In genomic region chr1:154328318-154329151, GRCh38 we compare ENCODE assay signal across 8 cellular contexts. TPM values are rescaled to one million over a fixed set of nuclear protein-coding genes. Genes with fewer than 3 reads are reported as not detected.
DNase-seq lines count a peak whose midpoint lies in the region; ATAC-seq and TF ChIP-seq lines count a peak whose summit lies in the region.

No MANE protein-coding gene starts in this region.

- peak overlapping the region; percentile 32 for H3K4me3 ChIP-seq in kidney epithelial cell (ENCODE audit: low read depth, low read length)

- peaks cover 1% of the 10 kb centered on the region for H3K36me3 ChIP-seq in kidney epithelial cell (ENCODE audit: control insufficient read depth, insufficient read depth, low read length)

- DNase-seq in NK-92 treated with Interleukin-12 subunit alpha and Interleukin-12 subunit beta, amount 100 ng/mL, for 24 hours (lab: John Stamatoyannopoulos, UW) = peak; percentile 58
- no peak for DNase-seq in NK-92 (lab: John Stamatoyannopoulos, UW; ENCODE audit: unreplicated experiment)
- peak; percentile 46 to 47 for DNase-seq in NCI-H1930 (lab: John Stamatoyannopoulos, UW)
- DNase-seq in activated CD4-positive, alpha-beta T cell treated with anti-CD3 and anti-CD28 coated beads for 4 hours = peak; percentile 88 to 91
- DNase-seq in cerebellum (ENCODE audit: low spot score) = peak; percentile 91
- DNase-seq in kidney epithelial cell (ENCODE audit: low read depth) = no peak
- peak; percentile 61 to 81 for DNase-seq in stimulated activated CD4-positive, alpha-beta T cell treated with anti-CD3 and anti-CD28 coated beads, Interleukin-15, amount 100 ng/mL, for 48 hours (ENCODE audit: low read depth in 2 of 2)

- peaks cover 1% of the 10 kb centered on the region for H3K27me3 ChIP-seq in kidney epithelial cell (ENCODE audit: control insufficient read depth, insufficient read depth, low read length)

- no peak for ATAC-seq in HG03108 (IDR thresholded peaks at IDR 0.05; ENCODE audit: unreplicated experiment)

- no peak for TF ChIP-seq CTCF in kidney epithelial cell (IDR thresholded peaks at IDR 0.05; ENCODE audit: insufficient read depth, low read length, poor library complexity, severe bottlenecking)

RNA-seq across cellular contexts. Expression of gene ATP8B2, which starts 3.2 kb away (rescaled TPM):
- 39.7 TPM for total RNA-seq in cerebellum
- total RNA-seq in kidney epithelial cell = 30.9 and 45.2 TPM in 2 replicates

RNA-seq across cellular contexts. Expression of gene AQP10, which starts 7.6 kb away (rescaled TPM):
- total RNA-seq in cerebellum (not detected), kidney epithelial cell (not detected in 2 replicates)

RNA-seq across cellular contexts. Expression of gene HAX1, which starts 56.1 kb away (rescaled TPM):
- total RNA-seq in cerebellum (31.3 TPM), kidney epithelial cell (106 and 117 TPM in 2 replicates)

Comparison
In these comparisons a context has a peak if more than half of its experiments do, and no peak if none do; other contexts are left out.
1. DNase-seq: peak in NK-92 treated with Interleukin-12 subunit alpha and Interleukin-12 subunit beta, amount 100 ng/mL, for 24 hours (single experiment), NCI-H1930 (2 of 2), activated CD4-positive, alpha-beta T cell treated with anti-CD3 and anti-CD28 coated beads for 4 hours (2 of 2), cerebellum (single experiment) and stimulated activated CD4-positive, alpha-beta T cell treated with anti-CD3 and anti-CD28 coated beads, Interleukin-15, amount 100 ng/mL, for 48 hours (2 of 2); none in NK-92 (single experiment) and kidney epithelial cell (single experiment).